ENCODE assay signal across 22 cellular contexts in genomic region chr2:96934831-96935545, GRCh38. TPM values are rescaled to one million over a fixed set of nuclear protein-coding genes. Genes with fewer than 3 reads are reported as not detected.
A peak's percentile ranks its signal among the peaks of the same experiment; 100 is the strongest.
DNase-seq lines count a peak whose midpoint lies in the region; ATAC-seq lines count a peak whose summit lies in the region.
"Had no signal": no experiment of that assay in that cellular context is flagged by ENCODE, and none has a peak within 500 bp of the region (broad histone marks: within the 10 kb centered on the region; RNA-seq: fewer than 3 reads in every experiment).

No MANE protein-coding gene starts in this region.

- DNase-seq in COLO668 (lab: John Stamatoyannopoulos, UW; ENCODE audit: unreplicated experiment) (peak; percentile 71), DMS79 treated with DMSO at 0.1 percent for 48 hours (lab: John Stamatoyannopoulos, UW) (peak; percentile 80), NCI-H510A (lab: John Stamatoyannopoulos, UW) (peak; percentile 69), left kidney (ENCODE audit: low read depth, low spot score) (peak; percentile 69), HT-29 (ENCODE audit: low spot score) (no peak), RPMI8226 (no peak)
- no peak for DNase-seq in stimulated activated naive CD4-positive, alpha-beta T cell (lab: John Stamatoyannopoulos, UW)
- DNase-seq: activated CD4-positive, alpha-beta T cell treated with anti-CD3 and anti-CD28 coated beads for 1 hour; activated naive CD4-positive, alpha-beta T cell; activated T-cell treated with anti-CD3 and anti-CD28 coated beads, Interleukin-2, amount 50 U/mL, for 24 hours; cortex of kidney; esophagus squamous epithelium; HFFc6; NCI-H1436; transverse colon had no signal

- no peak for ATAC-seq in HG02610 (IDR thresholded peaks at IDR 0.05; ENCODE audit: unreplicated experiment)
- ATAC-seq: right lobe of liver had no signal

RNA-seq across cellular contexts. Expression of gene FAM178B, which starts 51.4 kb away (rescaled TPM):
- not detected in 2 replicates for total RNA-seq in HT-29 (2014; rRNA removed; shearing (Covaris generic))
- total RNA-seq: frontal cortex, G401, HFFc6, MCF 10A, NCI-H460, Peyer's patch, transverse colon had no signal

Comparison
In these comparisons a context has a peak if more than half of its experiments do, and no peak if none do; other contexts are left out.
1. DNase-seq: peak in COLO668 (single experiment), DMS79 treated with DMSO at 0.1 percent for 48 hours (single experiment), NCI-H510A (single experiment) and left kidney (single experiment); none in HT-29 (single experiment), stimulated activated naive CD4-positive, alpha-beta T cell (0 of 6) and RPMI8226 (single experiment).